In the genomic region with DNA sequence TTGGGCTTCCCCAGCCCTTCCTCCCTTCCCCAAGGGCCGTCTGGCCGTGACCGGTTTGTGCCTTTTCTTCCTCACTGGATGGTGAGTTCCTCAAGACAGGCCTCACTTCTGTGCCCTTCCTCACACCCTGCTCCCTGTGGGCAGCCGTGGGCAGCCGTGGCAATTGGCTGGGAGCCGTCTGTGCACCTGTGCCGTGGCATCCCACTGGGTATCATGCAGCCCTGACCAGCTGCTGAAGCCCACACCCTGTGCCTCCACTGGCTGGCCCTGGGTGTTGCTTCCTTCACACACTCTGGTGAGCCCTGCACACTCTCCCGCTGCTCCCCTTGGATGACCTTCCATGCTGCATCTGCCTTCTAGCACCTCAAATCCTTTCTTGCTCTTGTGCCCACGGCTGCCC, we compare ENCODE assay signal across 35 cellular contexts.
"Had no signal": no experiment of that assay in that cellular context is flagged by ENCODE, and none has a peak within 500 bp of the region (broad histone marks: within the 10 kb centered on the region; RNA-seq: fewer than 3 reads in every experiment).

No MANE protein-coding gene starts in this region.

- H3K9me3 Mint-ChIP-seq: activated CD4-positive, alpha-beta memory T cell treated with anti-CD3 and anti-CD28 coated beads for 36 hours; activated T-helper 2 cell treated with anti-CD3 and anti-CD28 coated beads, Interferon-gamma antibody, Interleukin-2, Interleukin-4, amounts not matched to agents 10 μg/mL and 5 μg/mL and 100 μg/mL, durations not matched to agents 14 hours and 24 hours and 36 hours; dendritic cell treated with granulocyte-macrophage colony-stimulating factor and Interleukin-4, amounts not matched to agents 40 ng/mL and 50 ng/mL, for 4 days; T-cell; T-helper 1 cell treated with Interleukin-12 subunit alpha and Interleukin-12 subunit beta and Interleukin-4 antibody, amounts not matched to agents 30 μg/mL and 1 μg/mL, for 36 hours had no signal

- H3K27me3 Mint-ChIP-seq: activated CD4-positive, alpha-beta memory T cell treated with anti-CD3 and anti-CD28 coated beads for 36 hours; activated CD4-positive, alpha-beta T cell treated with anti-CD3 and anti-CD28 coated beads for 36 hours; activated CD4-positive, alpha-beta T cell treated with anti-CD3 and anti-CD28 coated beads, Interleukin-2, amount 10 ng/mL, durations not matched to agents 24 days and 14 days; activated CD8-positive, alpha-beta memory T cell treated with anti-CD3 and anti-CD28 coated beads, Interleukin-2, amount 10 ng/mL, durations not matched to agents 7 days and 5 days had no signal

- H3K27me3 ChIP-seq: body of pancreas, dorsolateral prefrontal cortex, gastroesophageal sphincter, heart right ventricle had no signal

- H3K4me3 Mint-ChIP-seq: activated CD4-positive, alpha-beta memory T cell treated with anti-CD3 and anti-CD28 coated beads for 36 hours; activated CD4-positive, alpha-beta T cell treated with anti-CD3 and anti-CD28 coated beads for 36 hours; activated CD4-positive, alpha-beta T cell treated with anti-CD3 and anti-CD28 coated beads, Interleukin-2, amount 10 ng/mL, durations not matched to agents 24 days and 14 days; activated CD8-positive, alpha-beta memory T cell treated with anti-CD3 and anti-CD28 coated beads, Interleukin-2, amount 10 ng/mL, durations not matched to agents 7 days and 5 days; activated CD8-positive, alpha-beta T cell treated with anti-CD3 and anti-CD28 coated beads, Interleukin-2, amount 10 ng/mL, durations not matched to agents 7 days and 5 days; activated naive CD8-positive, alpha-beta T cell; activated T-helper 1 cell treated with anti-CD3 and anti-CD28 coated beads, Interleukin-12 subunit alpha, Interleukin-12 subunit beta, Interleukin-2, Interleukin-4 antibody, amounts not matched to agents 30 ng/mL and 10 ng/mL and 1 ng/mL, durations not matched to agents 14 hours and 24 hours and 36 hours; dendritic cell treated with granulocyte-macrophage colony-stimulating factor and Interleukin-4, amounts not matched to agents 40 ng/mL and 50 ng/mL, for 4 days; T-cell; T-helper 1 cell treated with Interleukin-12 subunit alpha and Interleukin-12 subunit beta and Interleukin-4 antibody, amounts not matched to agents 30 μg/mL and 1 μg/mL, for 36 hours; T-helper 2 cell treated with Interferon-gamma antibody and Interleukin-4, amounts not matched to agents 5 μg/mL and 100 μg/mL, for 36 hours had no signal

- DNase-seq: activated CD4-positive, alpha-beta memory T cell treated with anti-CD3 and anti-CD28 coated beads for 36 hours; activated CD4-positive, alpha-beta T cell treated with anti-CD3 and anti-CD28 coated beads for 36 hours; activated CD4-positive, alpha-beta T cell treated with anti-CD3 and anti-CD28 coated beads, Interleukin-2, amount 10 ng/mL, durations not matched to agents 24 days and 14 days; activated CD4-positive, CD25-positive, alpha-beta regulatory T cell; activated CD4-positive, CD25-positive, alpha-beta regulatory T cell treated with anti-CD3 and anti-CD28 coated beads, Interleukin-2, amount 50 U/mL, for 72 hours; activated CD8-positive, alpha-beta memory T cell treated with anti-CD3 and anti-CD28 coated beads, Interleukin-2, amount 10 ng/mL, durations not matched to agents 7 days and 5 days; activated CD8-positive, alpha-beta memory T cell treated with anti-CD3 and anti-CD28 coated beads, Interleukin-2, amount 50 U/mL, for 4 hours; activated CD8-positive, alpha-beta T cell treated with anti-CD3 and anti-CD28 coated beads, Interleukin-2, amount 10 ng/mL, durations not matched to agents 7 days and 5 days; activated gamma-delta T cell; activated naive CD4-positive, alpha-beta T cell; activated naive CD4-positive, alpha-beta T cell treated with anti-CD3 and anti-CD28 coated beads, Interleukin-2, amount 50 U/mL, for 16 hours; activated T-cell treated with anti-CD3 and anti-CD28 coated beads, Interleukin-2, amount 50 U/mL, for 1 hour; activated T-cell treated with anti-CD3 and anti-CD28 coated beads, Interleukin-2, amount 50 U/mL, for 48 hours; amniotic stem cell; anterior cingulate cortex; body of pancreas; caudate nucleus; cerebellar nuclear complex; dorsolateral prefrontal cortex; effector CD8-positive, alpha-beta T cell; esophagus squamous epithelium; foreskin melanocyte; heart right ventricle; SW 1271; T-cell; T1000 had no signal

- H3K4me1 Mint-ChIP-seq: activated CD4-positive, alpha-beta T cell treated with anti-CD3 and anti-CD28 coated beads for 36 hours; activated CD4-positive, alpha-beta T cell treated with anti-CD3 and anti-CD28 coated beads, Interleukin-2, amount 10 ng/mL, durations not matched to agents 24 days and 14 days; activated CD8-positive, alpha-beta memory T cell treated with anti-CD3 and anti-CD28 coated beads, Interleukin-2, amount 10 ng/mL, durations not matched to agents 7 days and 5 days; T-cell had no signal

- H3K4me3 ChIP-seq: body of pancreas, coronary artery, dorsolateral prefrontal cortex, esophagus squamous epithelium, gastroesophageal sphincter, heart right ventricle had no signal

- ATAC-seq: activated CD4-positive, alpha-beta T cell treated with anti-CD3 and anti-CD28 coated beads for 36 hours; activated CD8-positive, alpha-beta memory T cell treated with anti-CD3 and anti-CD28 coated beads, Interleukin-2, amount 10 ng/mL, durations not matched to agents 7 days and 5 days; activated CD8-positive, alpha-beta T cell treated with anti-CD3 and anti-CD28 coated beads, Interleukin-2, amount 10 ng/mL, durations not matched to agents 7 days and 5 days; body of pancreas; gastroesophageal sphincter; heart right ventricle; T-cell had no signal

- H3K27ac ChIP-seq: body of pancreas, coronary artery, dorsolateral prefrontal cortex, epithelial cell of prostate, esophagus squamous epithelium, gastroesophageal sphincter, heart right ventricle had no signal

- H3K4me1 ChIP-seq: body of pancreas had no signal

- H3K9me3 ChIP-seq: body of pancreas, esophagus squamous epithelium, gastroesophageal sphincter had no signal

- H3K27ac Mint-ChIP-seq: activated CD4-positive, alpha-beta memory T cell treated with anti-CD3 and anti-CD28 coated beads for 36 hours; activated CD4-positive, alpha-beta T cell treated with anti-CD3 and anti-CD28 coated beads for 36 hours; activated CD4-positive, alpha-beta T cell treated with anti-CD3 and anti-CD28 coated beads, Interleukin-2, amount 10 ng/mL, durations not matched to agents 24 days and 14 days; activated CD8-positive, alpha-beta memory T cell treated with anti-CD3 and anti-CD28 coated beads, Interleukin-2, amount 10 ng/mL, durations not matched to agents 7 days and 5 days; activated CD8-positive, alpha-beta T cell treated with anti-CD3 and anti-CD28 coated beads, Interleukin-2, amount 10 ng/mL, durations not matched to agents 7 days and 5 days; activated naive CD8-positive, alpha-beta T cell; activated T-helper 1 cell treated with anti-CD3 and anti-CD28 coated beads, Interleukin-12 subunit alpha, Interleukin-12 subunit beta, Interleukin-2, Interleukin-4 antibody, amounts not matched to agents 30 ng/mL and 10 ng/mL and 1 ng/mL, durations not matched to agents 14 hours and 24 hours and 36 hours; activated T-helper 2 cell treated with anti-CD3 and anti-CD28 coated beads, Interferon-gamma antibody, Interleukin-2, Interleukin-4, amounts not matched to agents 10 μg/mL and 5 μg/mL and 100 μg/mL, durations not matched to agents 14 hours and 24 hours and 36 hours; dendritic cell treated with granulocyte-macrophage colony-stimulating factor and Interleukin-4, amounts not matched to agents 40 ng/mL and 50 ng/mL, for 4 days; T-cell; T-helper 1 cell treated with Interleukin-12 subunit alpha and Interleukin-12 subunit beta and Interleukin-4 antibody, amounts not matched to agents 30 μg/mL and 1 μg/mL, for 36 hours; T-helper 2 cell treated with Interferon-gamma antibody and Interleukin-4, amounts not matched to agents 5 μg/mL and 100 μg/mL, for 36 hours had no signal

- H3K36me3 Mint-ChIP-seq: activated CD4-positive, alpha-beta memory T cell treated with anti-CD3 and anti-CD28 coated beads for 36 hours; activated CD8-positive, alpha-beta memory T cell treated with anti-CD3 and anti-CD28 coated beads, Interleukin-2, amount 10 ng/mL, durations not matched to agents 7 days and 5 days; activated naive CD8-positive, alpha-beta T cell; T-cell had no signal
